Comparison of ENCODE assay signal across 19 cellular contexts in the genomic region with DNA sequence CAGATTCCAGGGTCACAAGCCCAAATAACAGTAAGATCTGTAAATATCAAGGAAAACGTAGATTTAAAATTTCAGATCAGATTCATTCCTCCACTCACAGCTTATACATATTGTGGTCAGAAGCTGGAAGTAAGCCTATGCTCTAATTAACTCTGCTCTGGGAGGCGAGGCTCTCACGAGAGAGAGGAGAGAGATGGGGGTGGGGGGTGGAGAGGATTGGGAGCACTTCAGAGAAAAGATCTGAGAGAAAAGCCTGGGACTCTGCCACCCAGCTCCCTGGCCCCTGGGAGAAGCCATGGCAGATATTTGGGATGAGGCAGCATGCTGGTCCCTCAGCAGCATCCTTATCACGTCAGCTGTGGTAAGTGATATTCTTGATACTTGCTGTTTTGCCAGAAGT.
A peak's percentile ranks its signal among the peaks of the same experiment; 100 is the strongest.
DNase-seq lines count a peak whose midpoint lies in the region; ATAC-seq, FAIRE-seq and TF ChIP-seq lines count a peak whose summit lies in the region.
"Had no signal": no experiment of that assay in that cellular context is flagged by ENCODE, and none has a peak within 500 bp of the region (broad histone marks: within the 10 kb centered on the region; RNA-seq: fewer than 3 reads in every experiment).

No MANE protein-coding gene starts in this region.

- H3K9ac ChIP-seq in PC-3 (ENCODE audit: low read length), result no peak overlapping the region

- no peak for FAIRE-seq in HTR-8/SVneo (lab: Jason Lieb, UNC)
- FAIRE-seq: H1 had no signal

- no peaks in the 10 kb centered on the region; the same call in 1 of the 2 replicates for H3K27me3 Mint-ChIP-seq in WTC11 (ENCODE audit: low read depth)

- no peak overlapping the region for H2AFZ ChIP-seq in PC-3 (ENCODE audit: low read length)

- no peaks in the 10 kb centered on the region for H3K9me2 ChIP-seq in PC-3 (replicated peaks; ENCODE audit: low read length)

- no peaks in the 10 kb centered on the region for H3F3A ChIP-seq in PC-3 (ENCODE audit: low read length, unreplicated experiment)

- H3K9me3 Mint-ChIP-seq in WTC11, result peaks cover 4% of the 10 kb centered on the region

- no peaks in the 10 kb centered on the region for H3K4me1 ChIP-seq in PC-3 (ENCODE audit: insufficient read depth, low read length)

- TF ChIP-seq CTCF in WTC11 (IDR thresholded peaks at IDR 0.05) (no peak), PC-3 (conservative IDR thresholded peaks at IDR 0.05; ENCODE audit: low read depth, low read length) (no peak)

- ATAC-seq in WTC11 (no peak), PC-3 (no peak)

- POLR2A ChIA-PET in WTC11 (lab: Charles Lee) (interaction anchor here (1.7 kb wide), 1 partner anchor 182 kb away, joined by 4 read pairs; no protein-coding TSS in a partner anchor), PC-3 (lab: Charles Lee; ENCODE audit: unreplicated experiment) (no interaction called here)

- no TSS peak for BruUV-seq in PC-3 (replicated peaks; lab: Mats Ljungman, UMichigan)

- H3K27ac ChIP-seq in PC-3 (ENCODE audit: low read length), result no peak overlapping the region
- H3K27ac ChIP-seq: C4-2B, Peyer's patch had no signal

- peaks cover 67% of the 10 kb centered on the region for H3K27me3 ChIP-seq in PC-3 (ENCODE audit: low read length)
- H3K27me3 ChIP-seq: Peyer's patch had no signal

- no peaks in the 10 kb centered on the region for H3K79me2 ChIP-seq in PC-3 (ENCODE audit: low read length)

- intact Hi-C loops in PC-3 (cut with micrococcal nuclease), result loop anchor here (1.0 to 10.0 kb wide), 4 partner anchors 125 to 371 kb away; no protein-coding TSS in a partner anchor

- H3K4me3 ChIP-seq in PC-3 (ENCODE audit: low read length), result no peak overlapping the region
- H3K4me3 ChIP-seq: Peyer's patch had no signal

- peaks cover 6% of the 10 kb centered on the region for H3K4me1 Mint-ChIP-seq in WTC11

- CTCF ChIA-PET in WTC11 (lab: Charles Lee) (interaction anchor here (0.6 to 5.9 kb wide), 9 partner anchors 53 to 237 kb away, joined by 3 to 103 read pairs (median 7); no protein-coding TSS in a partner anchor), PC-3 (lab: Charles Lee) (interaction anchor here (0.6 kb wide), 1 partner anchor 135 kb away, joined by 6 read pairs; no protein-coding TSS in a partner anchor)

- peak; percentile 7 for DNase-seq in NCI-H2171 (lab: John Stamatoyannopoulos, UW)
- DNase-seq in NCI-H2171 treated with DMSO at 0.1 percent for 48 hours (lab: John Stamatoyannopoulos, UW), result no peak
- DNase-seq in WTC11 (ENCODE audit: low spot score), result no peak
- peak; percentile 2 for DNase-seq in fibroblast of peridontal ligament (ENCODE audit: extremely low read depth)
- DNase-seq in NCI-H187 treated with DMSO at 0.1 percent for 48 hours (lab: John Stamatoyannopoulos, UW), result no peak
- no peak for DNase-seq in HTR-8/SVneo (ENCODE audit: insufficient read length, low spot score)
- no peak for DNase-seq in PC-3
- DNase-seq: DMS53; GF-D8; Karpas-422; NCI-H1417 treated with DMSO at 0.1 percent for 48 hours; NCI-H1930; NCI-H446 treated with DMSO at 0.1 percent for 48 hours; NCI-H526 treated with DMSO at 0.1 percent for 48 hours; NK-92 treated with Interleukin-12 subunit alpha and Interleukin-12 subunit beta, amount 100 ng/mL, for 24 hours; Peyer's patch; T-helper 1 cell had no signal

- no peak overlapping the region for H3K4me3 Mint-ChIP-seq in WTC11

- no peaks in the 10 kb centered on the region for H3K36me3 ChIP-seq in PC-3 (ENCODE audit: low read depth, low read length)
- H3K36me3 ChIP-seq: Peyer's patch had no signal

- H3K4me2 ChIP-seq in PC-3 (ENCODE audit: low read length), result no peak overlapping the region

- H3K36me3 Mint-ChIP-seq in WTC11, result no peaks in the 10 kb centered on the region

- no peaks in the 10 kb centered on the region for H4K20me1 ChIP-seq in PC-3 (ENCODE audit: low read length)

- no peak overlapping the region for H3K27ac Mint-ChIP-seq in WTC11

- no peaks in the 10 kb centered on the region for H3K9me3 ChIP-seq in PC-3 (ENCODE audit: low read length)
- H3K9me3 ChIP-seq: Peyer's patch had no signal

TF ChIP-seq in WTC11, 78 proteins besides CTCF, POLR2A, EP300 and RAD21:
- TF ChIP-seq ZNF263 (CRISPR knock-in tag; IDR thresholded peaks at IDR 0.05; ENCODE audit: low read depth), result peak; percentile 41; the same call in 1 of the 2 replicates
- TF ChIP-seq CREM (CRISPR knock-in tag; IDR thresholded peaks at IDR 0.05), result no peak
- TF ChIP-seq ESRRA (CRISPR knock-in tag; IDR thresholded peaks at IDR 0.05; ENCODE audit: borderline replicate concordance), result no peak
- TF ChIP-seq JAZF1 (CRISPR knock-in tag; IDR thresholded peaks at IDR 0.05), result no peak

Comparison
In these comparisons a context has a peak if more than half of its experiments do, and no peak if none do; other contexts are left out.
1. DNase-seq: peak in NCI-H2171 (single experiment) and fibroblast of peridontal ligament (single experiment); none in NCI-H2171 treated with DMSO at 0.1 percent for 48 hours (single experiment), WTC11 (single experiment), NCI-H187 treated with DMSO at 0.1 percent for 48 hours (single experiment), HTR-8/SVneo (single experiment) and PC-3 (single experiment).